In genomic region chr1:47914952-47915676, GRCh38 we compare ENCODE assay signal across 25 cellular contexts.
"Had no signal": no experiment of that assay in that cellular context is flagged by ENCODE, and none has a peak within 500 bp of the region (broad histone marks: within the 10 kb centered on the region; RNA-seq: fewer than 3 reads in every experiment).

No MANE protein-coding gene starts in this region.

- H3K27ac Mint-ChIP-seq: naive thymus-derived CD4-positive, alpha-beta T cell; natural killer cell treated with Interleukin-12 subunit alpha and Interleukin-12 subunit beta and Interleukin-15 and Interleukin-18, amount 100 ng/mL, for 72 hours; progenitor cell of endocrine pancreas; stimulated activated effector memory CD8-positive, alpha-beta T cell treated with anti-CD3 and anti-CD28 coated beads, Interleukin-12 subunit alpha, Interleukin-12 subunit beta, amount 100 ng/mL, for 72 hours had no signal

- H3K27me3 Mint-ChIP-seq: natural killer cell treated with Interleukin-12 subunit alpha and Interleukin-12 subunit beta and Interleukin-15 and Interleukin-18, amount 100 ng/mL, for 72 hours; progenitor cell of endocrine pancreas; stimulated activated naive CD8-positive, alpha-beta T cell treated with anti-CD3 and anti-CD28 coated beads, Interleukin-15, amount 100 ng/mL, for 72 hours had no signal

- H3K4me1 ChIP-seq: thyroid gland, transverse colon had no signal

- H3K27ac ChIP-seq: heart right ventricle, hepatocyte, left ventricle myocardium inferior, ovary, right atrium auricular region, skin epidermis, thyroid gland, transverse colon, upper lobe of left lung, vagina had no signal

- H3K27me3 ChIP-seq: hepatocyte, ovary, right atrium auricular region, thyroid gland, transverse colon, upper lobe of left lung, vagina had no signal

- H3K79me2 ChIP-seq: hepatocyte had no signal

- H3K9me3 ChIP-seq: heart right ventricle, left ventricle myocardium inferior, mucosa of descending colon, ovary, right atrium auricular region, thyroid gland, transverse colon, upper lobe of left lung, vagina had no signal

- H2AFZ ChIP-seq: hepatocyte had no signal

- H3K4me3 ChIP-seq: heart right ventricle, hepatocyte, left ventricle myocardium inferior, lung, mucosa of descending colon, ovary, right atrium auricular region, skin epidermis, thyroid gland, transverse colon, upper lobe of left lung, vagina had no signal

- ATAC-seq: heart right ventricle; mucosa of descending colon; naive thymus-derived CD4-positive, alpha-beta T cell; natural killer cell treated with Interleukin-12 subunit alpha and Interleukin-12 subunit beta and Interleukin-15 and Interleukin-18, amount 100 ng/mL, for 72 hours; sciatic nerve; stimulated activated effector memory CD8-positive, alpha-beta T cell treated with anti-CD3 and anti-CD28 coated beads, Interleukin-12 subunit alpha, Interleukin-12 subunit beta, amount 100 ng/mL, for 72 hours; stimulated activated naive CD8-positive, alpha-beta T cell treated with anti-CD3 and anti-CD28 coated beads, Interleukin-15, amount 100 ng/mL, for 72 hours had no signal

- DNase-seq: heart right ventricle; islet precursor cell; left ventricle myocardium inferior; midbrain; mucosa of descending colon; naive thymus-derived CD4-positive, alpha-beta T cell; ovary; stimulated activated CD4-positive, alpha-beta T cell treated with anti-CD3 and anti-CD28 coated beads, Interleukin-12 subunit alpha, Interleukin-12 subunit beta, amount 100 ng/mL, for 4 hours; stimulated activated CD4-positive, alpha-beta T cell treated with anti-CD3 and anti-CD28 coated beads, Interleukin-15, amount 100 ng/mL, for 24 hours; stimulated activated CD4-positive, alpha-beta T cell treated with anti-CD3 and anti-CD28 coated beads, Interleukin-4, amount 100 ng/mL, for 24 hours; stimulated activated naive CD4-positive, alpha-beta T cell treated with Interleukin-2 at 50 U/mL for 16 hours; stimulated activated naive CD8-positive, alpha-beta T cell treated with anti-CD3 and anti-CD28 coated beads, Interleukin-15, amount 100 ng/mL, for 72 hours; substantia nigra; thyroid gland; transverse colon had no signal

- H3K36me3 Mint-ChIP-seq: naive thymus-derived CD4-positive, alpha-beta T cell; natural killer cell treated with Interleukin-12 subunit alpha and Interleukin-12 subunit beta and Interleukin-15 and Interleukin-18, amount 100 ng/mL, for 72 hours; stimulated activated effector memory CD8-positive, alpha-beta T cell treated with anti-CD3 and anti-CD28 coated beads, Interleukin-12 subunit alpha, Interleukin-12 subunit beta, amount 100 ng/mL, for 72 hours had no signal

- H3K9me3 Mint-ChIP-seq: natural killer cell treated with Interleukin-12 subunit alpha and Interleukin-12 subunit beta and Interleukin-15 and Interleukin-18, amount 100 ng/mL, for 72 hours; stimulated activated effector memory CD8-positive, alpha-beta T cell treated with anti-CD3 and anti-CD28 coated beads, Interleukin-12 subunit alpha, Interleukin-12 subunit beta, amount 100 ng/mL, for 72 hours; stimulated activated naive CD8-positive, alpha-beta T cell treated with anti-CD3 and anti-CD28 coated beads, Interleukin-15, amount 100 ng/mL, for 72 hours had no signal

- H3K4me2 ChIP-seq: hepatocyte had no signal

- H3K4me1 Mint-ChIP-seq: naive thymus-derived CD4-positive, alpha-beta T cell; stimulated activated effector memory CD8-positive, alpha-beta T cell treated with anti-CD3 and anti-CD28 coated beads, Interleukin-12 subunit alpha, Interleukin-12 subunit beta, amount 100 ng/mL, for 72 hours; stimulated activated naive CD8-positive, alpha-beta T cell treated with anti-CD3 and anti-CD28 coated beads, Interleukin-15, amount 100 ng/mL, for 72 hours had no signal

- H3K4me3 Mint-ChIP-seq: naive thymus-derived CD4-positive, alpha-beta T cell; natural killer cell treated with Interleukin-12 subunit alpha and Interleukin-12 subunit beta and Interleukin-15 and Interleukin-18, amount 100 ng/mL, for 72 hours; stimulated activated effector memory CD8-positive, alpha-beta T cell treated with anti-CD3 and anti-CD28 coated beads, Interleukin-12 subunit alpha, Interleukin-12 subunit beta, amount 100 ng/mL, for 72 hours; stimulated activated naive CD8-positive, alpha-beta T cell treated with anti-CD3 and anti-CD28 coated beads, Interleukin-15, amount 100 ng/mL, for 72 hours had no signal

- H3K36me3 ChIP-seq: heart right ventricle, left ventricle myocardium inferior, ovary, right atrium auricular region, thyroid gland, transverse colon, upper lobe of left lung, vagina had no signal
